18 cellular contexts compared by ENCODE assay signal in the genomic region with DNA sequence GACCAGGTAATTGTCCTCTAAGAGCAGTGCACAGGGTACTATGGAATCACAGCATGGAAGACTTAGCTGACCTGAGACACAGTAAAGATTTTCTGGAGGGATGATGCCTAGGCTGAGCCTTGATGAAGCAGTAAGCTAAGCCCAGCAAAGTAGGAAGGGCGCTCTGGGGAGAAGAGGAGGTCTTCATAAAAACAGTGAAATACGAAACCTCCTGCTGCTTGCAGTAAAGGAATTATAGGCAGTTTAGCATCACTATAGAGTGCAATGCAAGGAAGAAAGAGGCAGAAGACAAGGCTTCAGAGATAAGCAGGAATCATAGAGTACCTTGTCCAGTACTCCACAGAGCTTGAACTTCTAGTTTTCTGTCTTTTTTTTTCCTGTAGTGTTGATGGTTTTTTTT.
DNase-seq lines count a peak whose midpoint lies in the region; ATAC-seq and TF ChIP-seq lines count a peak whose summit lies in the region.
"Had no signal": no experiment of that assay in that cellular context is flagged by ENCODE, and none has a peak within 500 bp of the region (broad histone marks: within the 10 kb centered on the region; RNA-seq: fewer than 3 reads in every experiment).

No MANE protein-coding gene starts in this region.

- H2AFZ ChIP-seq in GM23338, result no peak overlapping the region

- H3K27me3 ChIP-seq in GM23338 (ENCODE audit: insufficient read depth), result peaks cover 5% of the 10 kb centered on the region; the same call in 1 of the 2 replicates
- peaks cover 2 to 12% (median 3%) of the 10 kb centered on the region in 3 donors for H3K27me3 ChIP-seq in psoas muscle (ENCODE audit: insufficient read depth in 3 of 3, low read length in 2 of 3)
- H3K27me3 ChIP-seq: BLaER1, SJSA1 had no signal

- peaks cover 3% of the 10 kb centered on the region; the same call in 1 of the 2 replicates for H3K9me2 ChIP-seq in GM23338 (ENCODE audit: insufficient read depth)

- intact Hi-C loops in psoas muscle (cut with DNase I), result no loop called here

- no peaks in the 10 kb centered on the region for H3K9me3 ChIP-seq in psoas muscle
- H3K9me3 ChIP-seq: BLaER1, MG63, SJSA1 had no signal

- H3K36me3 Mint-ChIP-seq in GM23338 (ENCODE audit: low read depth) (no peaks in the 10 kb centered on the region), nephron progenitor cell (ENCODE audit: low read depth) (no peaks in the 10 kb centered on the region)

- no peak for TF ChIP-seq CTCF in GM23338 (conservative IDR thresholded peaks at IDR 0.05; ENCODE audit: low read depth in 2 of 2)
- no peak for TF ChIP-seq CTCF in nephron progenitor cell (IDR thresholded peaks at IDR 0.05)
- no peak for TF ChIP-seq CTCF in psoas muscle (IDR thresholded peaks at IDR 0.05)

- H3F3A ChIP-seq in GM23338 (replicated peaks; ENCODE audit: low read depth), result no peaks in the 10 kb centered on the region

- DNase-seq in GM23338 (ENCODE audit: low spot score), result peak; percentile 63
- DNase-seq in NCI-H146 (lab: John Stamatoyannopoulos, UW), result peak; percentile 22
- peak; percentile 63 for DNase-seq in NCI-H82 (lab: John Stamatoyannopoulos, UW)
- DNase-seq in nephron progenitor cell, result no peak
- DNase-seq in H4 (ENCODE audit: low spot score), result no peak
- DNase-seq in psoas muscle, result no peak
- DNase-seq: ACHN; CD4-positive, alpha-beta T cell; COR-L47; DMS 273 treated with DMSO at 0.1 percent for 48 hours; MG63; NCI-H187 treated with DMSO at 0.1 percent for 48 hours; NCI-H774 had no signal

- no peak overlapping the region for H3K4me3 Mint-ChIP-seq in GM23338
- H3K4me3 Mint-ChIP-seq in nephron progenitor cell, result no peak overlapping the region
- H3K4me3 Mint-ChIP-seq: CD4-positive, alpha-beta T cell had no signal

- H3K36me3 ChIP-seq in GM23338 (ENCODE audit: insufficient read depth) (no peaks in the 10 kb centered on the region), psoas muscle (ENCODE audit: insufficient read depth in 1 of 2, low read depth in 1 of 2) (no peaks in the 10 kb centered on the region)
- H3K36me3 ChIP-seq: BLaER1, MG63, SJSA1 had no signal

- H3K9me3 Mint-ChIP-seq in GM23338, result no peaks in the 10 kb centered on the region
- no peaks in the 10 kb centered on the region for H3K9me3 Mint-ChIP-seq in nephron progenitor cell

- 56 to 75% (median 61%) methylated on average over 2 of the region's 2 CpGs for WGBS in psoas muscle, 3 donors

- H3K27ac ChIP-seq in GM23338 (ENCODE audit: low read depth), result no peak overlapping the region
- no peak overlapping the region for H3K27ac ChIP-seq in psoas muscle
- H3K27ac ChIP-seq: BLaER1, SJSA1 had no signal

- H3K4me3 ChIP-seq in GM23338 (peak overlapping the region; percentile 15; the same call in 1 of the 2 replicates), psoas muscle (no peak overlapping the region)
- H3K4me3 ChIP-seq: BLaER1, K562, MG63, SJSA1 had no signal

- H3K4me1 ChIP-seq in GM23338 (ENCODE audit: insufficient read depth) (peaks cover 12% of the 10 kb centered on the region), psoas muscle (no peaks in the 10 kb centered on the region)
- H3K4me1 ChIP-seq: SJSA1 had no signal

- H3K27ac Mint-ChIP-seq in GM23338 (no peak overlapping the region), nephron progenitor cell (peak overlapping the region; percentile 8)
- H3K27ac Mint-ChIP-seq: CD4-positive, alpha-beta T cell had no signal

- H3K4me1 Mint-ChIP-seq in GM23338 (peaks cover 28% of the 10 kb centered on the region), nephron progenitor cell (peaks cover 75% of the 10 kb centered on the region)

- H3K27me3 Mint-ChIP-seq in GM23338 (ENCODE audit: insufficient read depth, low read depth, poor library complexity) (peaks cover 18% of the 10 kb centered on the region), nephron progenitor cell (ENCODE audit: low read depth, poor library complexity) (peaks cover 2% of the 10 kb centered on the region)

- no peaks in the 10 kb centered on the region for H3K79me2 ChIP-seq in GM23338 (replicated peaks; ENCODE audit: insufficient read depth)

- H4K20me1 ChIP-seq in GM23338 (replicated peaks; ENCODE audit: insufficient read depth), result no peaks in the 10 kb centered on the region
- H4K20me1 ChIP-seq: BLaER1 had no signal

- H3K4me2 ChIP-seq in GM23338, result peak overlapping the region; percentile 35; the same call in 1 of the 2 replicates
- H3K4me2 ChIP-seq: BLaER1 had no signal

- ATAC-seq in GM23338, result peak; percentile 76
- no peak for ATAC-seq in psoas muscle
- ATAC-seq in HG02981 (IDR thresholded peaks at IDR 0.05; ENCODE audit: unreplicated experiment), result no peak
- ATAC-seq: K562, Right ventricle myocardium inferior had no signal

TF ChIP-seq in GM23338, 12 proteins besides CTCF, POLR2A, EP300 and RAD21 (continues in another document):
- TF ChIP-seq, protein P1, sequence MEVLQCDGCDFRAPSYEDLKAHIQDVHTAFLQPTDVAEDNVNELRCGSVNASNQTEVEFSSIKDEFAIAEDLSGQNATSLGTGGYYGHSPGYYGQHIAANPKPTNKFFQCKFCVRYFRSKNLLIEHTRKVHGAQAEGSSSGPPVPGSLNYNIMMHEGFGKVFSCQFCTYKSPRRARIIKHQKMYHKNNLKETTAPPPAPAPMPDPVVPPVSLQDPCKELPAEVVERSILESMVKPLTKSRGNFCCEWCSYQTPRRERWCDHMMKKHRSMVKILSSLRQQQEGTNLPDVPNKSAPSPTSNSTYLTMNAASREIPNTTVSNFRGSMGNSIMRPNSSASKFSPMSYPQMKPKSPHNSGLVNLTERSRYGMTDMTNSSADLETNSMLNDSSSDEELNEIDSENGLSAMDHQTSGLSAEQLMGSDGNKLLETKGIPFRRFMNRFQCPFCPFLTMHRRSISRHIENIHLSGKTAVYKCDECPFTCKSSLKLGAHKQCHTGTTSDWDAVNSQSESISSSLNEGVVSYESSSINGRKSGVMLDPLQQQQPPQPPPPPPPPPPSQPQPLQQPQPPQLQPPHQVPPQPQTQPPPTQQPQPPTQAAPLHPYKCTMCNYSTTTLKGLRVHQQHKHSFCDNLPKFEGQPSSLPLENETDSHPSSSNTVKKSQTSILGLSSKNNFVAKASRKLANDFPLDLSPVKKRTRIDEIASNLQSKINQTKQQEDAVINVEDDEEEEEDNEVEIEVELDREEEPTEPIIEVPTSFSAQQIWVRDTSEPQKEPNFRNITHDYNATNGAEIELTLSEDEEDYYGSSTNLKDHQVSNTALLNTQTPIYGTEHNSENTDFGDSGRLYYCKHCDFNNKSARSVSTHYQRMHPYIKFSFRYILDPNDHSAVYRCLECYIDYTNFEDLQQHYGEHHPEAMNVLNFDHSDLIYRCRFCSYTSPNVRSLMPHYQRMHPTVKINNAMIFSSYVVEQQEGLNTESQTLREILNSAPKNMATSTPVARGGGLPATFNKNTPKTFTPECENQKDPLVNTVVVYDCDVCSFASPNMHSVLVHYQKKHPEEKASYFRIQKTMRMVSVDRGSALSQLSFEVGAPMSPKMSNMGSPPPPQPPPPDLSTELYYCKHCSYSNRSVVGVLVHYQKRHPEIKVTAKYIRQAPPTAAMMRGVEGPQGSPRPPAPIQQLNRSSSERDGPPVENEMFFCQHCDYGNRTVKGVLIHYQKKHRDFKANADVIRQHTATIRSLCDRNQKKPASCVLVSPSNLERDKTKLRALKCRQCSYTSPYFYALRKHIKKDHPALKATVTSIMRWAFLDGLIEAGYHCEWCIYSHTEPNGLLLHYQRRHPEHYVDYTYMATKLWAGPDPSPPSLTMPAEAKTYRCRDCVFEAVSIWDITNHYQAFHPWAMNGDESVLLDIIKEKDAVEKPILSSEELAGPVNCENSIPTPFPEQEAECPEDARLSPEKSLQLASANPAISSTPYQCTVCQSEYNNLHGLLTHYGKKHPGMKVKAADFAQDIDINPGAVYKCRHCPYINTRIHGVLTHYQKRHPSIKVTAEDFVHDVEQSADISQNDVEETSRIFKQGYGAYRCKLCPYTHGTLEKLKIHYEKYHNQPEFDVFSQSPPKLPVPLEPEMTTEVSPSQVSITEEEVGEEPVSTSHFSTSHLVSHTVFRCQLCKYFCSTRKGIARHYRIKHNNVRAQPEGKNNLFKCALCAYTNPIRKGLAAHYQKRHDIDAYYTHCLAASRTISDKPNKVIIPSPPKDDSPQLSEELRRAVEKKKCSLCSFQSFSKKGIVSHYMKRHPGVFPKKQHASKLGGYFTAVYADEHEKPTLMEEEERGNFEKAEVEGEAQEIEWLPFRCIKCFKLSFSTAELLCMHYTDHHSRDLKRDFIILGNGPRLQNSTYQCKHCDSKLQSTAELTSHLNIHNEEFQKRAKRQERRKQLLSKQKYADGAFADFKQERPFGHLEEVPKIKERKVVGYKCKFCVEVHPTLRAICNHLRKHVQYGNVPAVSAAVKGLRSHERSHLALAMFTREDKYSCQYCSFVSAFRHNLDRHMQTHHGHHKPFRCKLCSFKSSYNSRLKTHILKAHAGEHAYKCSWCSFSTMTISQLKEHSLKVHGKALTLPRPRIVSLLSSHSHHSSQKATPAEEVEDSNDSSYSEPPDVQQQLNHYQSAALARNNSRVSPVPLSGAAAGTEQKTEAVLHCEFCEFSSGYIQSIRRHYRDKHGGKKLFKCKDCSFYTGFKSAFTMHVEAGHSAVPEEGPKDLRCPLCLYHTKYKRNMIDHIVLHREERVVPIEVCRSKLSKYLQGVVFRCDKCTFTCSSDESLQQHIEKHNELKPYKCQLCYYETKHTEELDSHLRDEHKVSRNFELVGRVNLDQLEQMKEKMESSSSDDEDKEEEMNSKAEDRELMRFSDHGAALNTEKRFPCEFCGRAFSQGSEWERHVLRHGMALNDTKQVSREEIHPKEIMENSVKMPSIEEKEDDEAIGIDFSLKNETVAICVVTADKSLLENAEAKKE (CRISPR knock-in tag; IDR thresholded peaks at IDR 0.05), result peak; percentile 67; the same call in 1 of the 2 replicates

Comparison
In these comparisons a context has a peak if more than half of its experiments do, and no peak if none do; other contexts are left out.
1. DNase-seq: peak in GM23338 (single experiment), NCI-H146 (single experiment) and NCI-H82 (single experiment); none in nephron progenitor cell (single experiment), H4 (single experiment) and psoas muscle (0 of 2).